Comparison of ENCODE assay signal across 25 cellular contexts in the genomic region with DNA sequence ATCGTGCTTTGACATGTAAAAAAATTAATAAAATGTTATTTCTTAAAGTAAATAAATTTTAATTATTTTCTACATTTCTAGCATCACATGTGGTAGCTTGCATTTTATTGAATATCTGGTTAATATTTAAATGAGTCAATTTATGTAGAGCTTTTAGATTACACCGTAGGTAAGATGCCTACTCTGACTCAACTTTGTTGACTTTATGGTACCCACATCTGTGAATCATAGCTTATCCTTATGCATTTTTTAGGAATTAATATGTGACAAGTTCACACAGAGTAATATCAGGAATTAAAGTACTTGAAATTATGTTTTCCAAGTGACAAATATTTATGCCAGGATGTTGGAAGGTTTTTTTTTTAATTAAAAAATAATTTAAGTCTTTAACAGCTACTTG.
"Had no signal": no experiment of that assay in that cellular context is flagged by ENCODE, and none has a peak within 500 bp of the region (broad histone marks: within the 10 kb centered on the region; RNA-seq: fewer than 3 reads in every experiment).

No MANE protein-coding gene starts in this region.

- H3K4me3 ChIP-seq: gastrocnemius medialis, pancreas, psoas muscle, skin epidermis, testis, transverse colon had no signal

- H3K27ac ChIP-seq: gastrocnemius medialis, pancreas, psoas muscle, skin epidermis, testis, transverse colon had no signal

- DNase-seq: activated CD4-positive, alpha-beta memory T cell treated with anti-CD3 and anti-CD28 coated beads, Interleukin-2, amount 10 ng/mL, durations not matched to agents 7 days and 5 days; activated CD4-positive, alpha-beta T cell treated with anti-CD3 and anti-CD28 coated beads for 1 hour; activated CD4-positive, alpha-beta T cell treated with anti-CD3 and anti-CD28 coated beads, Interleukin-2, amount 10 ng/mL, durations not matched to agents 7 days and 5 days; activated CD8-positive, alpha-beta memory T cell treated with anti-CD3 and anti-CD28 coated beads, Interleukin-2, amount 50 U/mL, for 48 hours; activated gamma-delta T cell treated with Interleukin-2 at 50 U/mL for 16 hours; activated naive CD4-positive, alpha-beta T cell treated with anti-CD3 and anti-CD28 coated beads, Interleukin-2, amount 50 U/mL, for 16 hours; activated T-cell treated with anti-CD3 and anti-CD28 coated beads, Interleukin-2, amount 50 U/mL, for 24 hours; amygdala; endodermal cell; gastrocnemius medialis; glutamatergic neuron; left cardiac atrium; naive thymus-derived CD4-positive, alpha-beta T cell; pancreas; psoas muscle; right cardiac atrium; stimulated activated CD4-positive, alpha-beta T cell treated with anti-CD3 and anti-CD28 coated beads, Interleukin-12 subunit alpha, Interleukin-12 subunit beta, amount 100 ng/mL, for 4 hours; stimulated activated CD4-positive, alpha-beta T cell treated with anti-CD3 and anti-CD28 coated beads, Interleukin-4, amount 100 ng/mL, for 1 hour; stimulated activated naive CD8-positive, alpha-beta T cell treated with anti-CD3 and anti-CD28 coated beads, Interleukin-15, Interleukin-2, amounts not matched to agents 100 U/mL and 50 U/mL, for 24 hours; T-helper 17 cell; T1000; testis; transverse colon had no signal

- H3K36me3 ChIP-seq: gastrocnemius medialis, pancreas, transverse colon had no signal

- H3K4me1 ChIP-seq: pancreas, psoas muscle, testis, transverse colon had no signal

- H3K27me3 ChIP-seq: gastrocnemius medialis, pancreas, testis, transverse colon had no signal

- H3K9me3 ChIP-seq: gastrocnemius medialis, pancreas, psoas muscle, testis, transverse colon had no signal

- ATAC-seq: activated T-helper 17 cell treated with anti-CD3 and anti-CD28 coated beads, Interleukin-2, amount 50 U/mL, for 72 hours; gastrocnemius medialis; left cardiac atrium; naive thymus-derived CD4-positive, alpha-beta T cell; pancreas; psoas muscle; right cardiac atrium; stimulated activated naive CD8-positive, alpha-beta T cell treated with anti-CD3 and anti-CD28 coated beads, Interleukin-15, Interleukin-2, amounts not matched to agents 100 U/mL and 50 U/mL, for 24 hours; T-helper 17 cell had no signal
